In the genomic region with DNA sequence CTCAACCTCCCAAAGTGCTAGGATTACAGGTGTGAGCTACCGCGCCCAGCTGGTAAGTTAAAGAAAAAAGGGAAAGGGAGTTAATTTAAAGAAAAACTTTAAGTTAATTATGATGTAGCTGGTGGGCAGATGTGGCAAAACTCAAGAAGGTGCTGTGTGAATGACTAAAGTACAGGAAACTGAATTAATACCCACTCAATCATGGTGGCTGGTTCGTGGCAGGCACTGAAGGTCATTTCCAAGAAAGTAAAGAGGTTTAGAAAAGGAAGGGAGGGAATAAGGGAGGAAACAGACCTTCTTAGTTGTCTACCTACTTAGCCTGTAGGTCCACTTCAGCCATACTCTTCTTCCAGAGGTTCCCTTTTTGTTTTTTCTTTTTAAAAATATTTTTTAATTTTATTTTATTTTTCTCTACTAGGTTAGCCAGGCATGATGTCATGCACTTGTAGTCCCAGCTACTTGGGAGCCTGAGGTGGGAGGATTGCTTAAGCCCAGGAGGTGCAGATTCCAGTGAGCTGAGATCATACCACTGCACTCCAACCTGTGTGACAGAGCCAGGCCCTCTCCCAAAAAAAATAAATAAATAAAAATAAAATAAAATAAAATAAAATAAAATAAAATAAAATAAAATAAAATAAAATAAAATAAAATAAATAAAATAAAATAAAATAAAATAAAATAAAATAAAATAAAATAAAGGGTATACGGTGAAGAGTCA, we compare ENCODE assay signal across 18 cellular contexts. TPM values are rescaled to one million over a fixed set of nuclear protein-coding genes. Genes with fewer than 3 reads are reported as not detected.
DNase-seq lines count a peak whose midpoint lies in the region; ATAC-seq and TF ChIP-seq lines count a peak whose summit lies in the region.
"Had no signal": no experiment of that assay in that cellular context is flagged by ENCODE, and none has a peak within 500 bp of the region (broad histone marks: within the 10 kb centered on the region; RNA-seq: fewer than 3 reads in every experiment).

No MANE protein-coding gene starts in this region.

- H3K27ac ChIP-seq in spleen (no peak overlapping the region), colonic mucosa (no peak overlapping the region)

- peaks cover 32% of the 10 kb centered on the region for H3K4me1 Mint-ChIP-seq in mesothelial cell of epicardium
- peaks cover 2% of the 10 kb centered on the region for H3K4me1 Mint-ChIP-seq in activated T-cell treated with anti-CD3 and anti-CD28 coated beads, Interleukin-2, amount 50 U/mL, for 4 hours (ENCODE audit: low read depth)

- TF ChIP-seq CTCF in epithelial cell of esophagus (IDR thresholded peaks at IDR 0.05; ENCODE audit: insufficient read depth, low read depth, low read length, missing control alignments) (no peak), mesothelial cell of epicardium (IDR thresholded peaks at IDR 0.05; ENCODE audit: unreplicated experiment) (no peak), spleen (IDR thresholded peaks at IDR 0.05 in 8 of 11, conservative IDR thresholded peaks at IDR 0.05 in 3 of 11) (no peak), colonic mucosa (IDR thresholded peaks at IDR 0.05) (no peak)

- intact Hi-C loops in spleen (cut with DNase I; ENCODE audit: low total_unique reads): no loop called here
- intact Hi-C loops in colonic mucosa (cut with DNase I): no loop called here

- peak overlapping the region; percentile 90 for H3K27ac Mint-ChIP-seq in mesothelial cell of epicardium
- H3K27ac Mint-ChIP-seq: dendritic cell treated with granulocyte-macrophage colony-stimulating factor and Interleukin-4, amounts not matched to agents 40 ng/mL and 50 ng/mL, for 4 days; stimulated activated memory B cell treated with anti-CD40 and anti-IgM and Interleukin-4, amounts not matched to agents 10 μg/mL and 1 μg/mL and 100 μg/mL, for 72 hours; type B pancreatic cell had no signal

- peaks cover 3% of the 10 kb centered on the region for H3K27me3 Mint-ChIP-seq in mesothelial cell of epicardium (ENCODE audit: low read depth)
- peaks cover 10% of the 10 kb centered on the region for H3K27me3 Mint-ChIP-seq in activated T-cell treated with anti-CD3 and anti-CD28 coated beads, Interleukin-2, amount 50 U/mL, for 4 hours (ENCODE audit: low read depth)
- H3K27me3 Mint-ChIP-seq: dendritic cell treated with granulocyte-macrophage colony-stimulating factor and Interleukin-4, amounts not matched to agents 40 ng/mL and 50 ng/mL, for 4 days; stimulated activated memory B cell treated with anti-CD40 and anti-IgM and Interleukin-4, amounts not matched to agents 10 μg/mL and 1 μg/mL and 100 μg/mL, for 72 hours had no signal

- H3K27me3 ChIP-seq in spleen (replicated peaks in 1 of 7) (no peaks in the 10 kb centered on the region), colonic mucosa (no peaks in the 10 kb centered on the region)

- no peak overlapping the region for H3K4me3 Mint-ChIP-seq in mesothelial cell of epicardium
- H3K4me3 Mint-ChIP-seq in activated T-cell treated with anti-CD3 and anti-CD28 coated beads, Interleukin-2, amount 50 U/mL, for 4 hours: no peak overlapping the region
- H3K4me3 Mint-ChIP-seq: dendritic cell treated with granulocyte-macrophage colony-stimulating factor and Interleukin-4, amounts not matched to agents 40 ng/mL and 50 ng/mL, for 4 days; stimulated activated memory B cell treated with anti-CD40 and anti-IgM and Interleukin-4, amounts not matched to agents 10 μg/mL and 1 μg/mL and 100 μg/mL, for 72 hours; type B pancreatic cell had no signal

- peaks cover 5% of the 10 kb centered on the region for H3K9me3 Mint-ChIP-seq in mesothelial cell of epicardium
- H3K9me3 Mint-ChIP-seq in activated T-cell treated with anti-CD3 and anti-CD28 coated beads, Interleukin-2, amount 50 U/mL, for 4 hours: no peaks in the 10 kb centered on the region
- H3K9me3 Mint-ChIP-seq: dendritic cell treated with granulocyte-macrophage colony-stimulating factor and Interleukin-4, amounts not matched to agents 40 ng/mL and 50 ng/mL, for 4 days; type B pancreatic cell had no signal

- TF ChIP-seq POLR2A in spleen (IDR thresholded peaks at IDR 0.05): no peak

- ATAC-seq in activated T-cell treated with anti-CD3 and anti-CD28 coated beads, Interleukin-2, amount 50 U/mL, for 4 hours: no peak
- ATAC-seq: stimulated activated memory B cell treated with anti-CD40 and anti-IgM and Interleukin-4, amounts not matched to agents 10 μg/mL and 1 μg/mL and 100 μg/mL, for 72 hours had no signal

- no peaks in the 10 kb centered on the region for H3K36me3 Mint-ChIP-seq in mesothelial cell of epicardium
- H3K36me3 Mint-ChIP-seq in activated T-cell treated with anti-CD3 and anti-CD28 coated beads, Interleukin-2, amount 50 U/mL, for 4 hours (ENCODE audit: insufficient read depth): no peaks in the 10 kb centered on the region
- H3K36me3 Mint-ChIP-seq: stimulated activated memory B cell treated with anti-CD40 and anti-IgM and Interleukin-4, amounts not matched to agents 10 μg/mL and 1 μg/mL and 100 μg/mL, for 72 hours; type B pancreatic cell had no signal

- H3K9me3 ChIP-seq in spleen: no peaks in the 10 kb centered on the region
- H3K9me3 ChIP-seq in colonic mucosa: no peaks in the 10 kb centered on the region
- H3K9me3 ChIP-seq: HAP-1 had no signal

- WGBS in spleen, 5 donors: 79 to 85% (median 83%) methylated on average over 4 of the region's 4 CpGs

- H3K4me3 ChIP-seq in epithelial cell of esophagus (ENCODE audit: low read length): no peak overlapping the region
- H3K4me3 ChIP-seq in spleen: no peak overlapping the region
- no peak overlapping the region for H3K4me3 ChIP-seq in colonic mucosa
- H3K4me3 ChIP-seq: HAP-1 had no signal

- DNase-seq in EL (peak; percentile 61), NCI-H226 (peak; percentile 72), epithelial cell of esophagus (ENCODE audit: low read depth) (peak; percentile 85), mesothelial cell of epicardium (ENCODE audit: low spot score in 2 of 2, unreplicated experiment in 2 of 2) (no peak), spleen (no peak), epidermal melanocyte (ENCODE audit: insufficient read length, low spot score) (no peak), colonic mucosa (no peak)
- no peak for DNase-seq in activated T-cell treated with anti-CD3 and anti-CD28 coated beads, Interleukin-2, amount 50 U/mL, for 4 hours
- DNase-seq: activated CD8-positive, alpha-beta memory T cell treated with anti-CD3 and anti-CD28 coated beads for 24 hours; activated effector memory CD4-positive, alpha-beta T cell treated with anti-CD3 and anti-CD28 coated beads, Interleukin-2, amount 50 U/mL, for 16 hours; anterior cingulate cortex; NCI-H1436 treated with DMSO at 0.1 percent for 48 hours; NCI-H446 had no signal

- no peak overlapping the region for H3K9ac ChIP-seq in colonic mucosa (ENCODE audit: low read depth in 2 of 2, low read length in 2 of 2)

- no peaks in the 10 kb centered on the region for H3K36me3 ChIP-seq in spleen
- H3K36me3 ChIP-seq in colonic mucosa: no peaks in the 10 kb centered on the region
- H3K36me3 ChIP-seq: HAP-1 had no signal

- H3K4me1 ChIP-seq in spleen (peaks cover 9 to 24% (median 18%) of the 10 kb centered on the region in 6 donors), colonic mucosa (no peaks in the 10 kb centered on the region)
- H3K4me1 ChIP-seq: HAP-1 had no signal

RNA-seq across cellular contexts. Expression of a gene that starts 11.9 kb away (rescaled TPM):
- total RNA-seq in mesothelial cell of epicardium (0.11 to 0.24 TPM (median 0.13 TPM) in 3 replicates), spleen (under 1 TPM in 4 of 7 donors, not detected in 3; 0.40 to 0.57 (median 0.50) TPM), colonic mucosa (under 1 TPM; 0.27 to 0.82 TPM)
- under 1 TPM in 1 of 3 donors, not detected in 2; 0.26 TPM for total RNA-seq in activated T-cell treated with anti-CD3 and anti-CD28 coated beads, Interleukin-2, amount 50 U/mL, for 4 hours
- polyA plus RNA-seq in spleen: under 1 TPM; 0.09 to 0.64 (median 0.33) TPM
- total RNA-seq: lung microvascular endothelial cell had no signal

Comparison
In these comparisons a context has a peak if more than half of its experiments do, and no peak if none do; other contexts are left out.
1. DNase-seq: peak in EL (single experiment), NCI-H226 (single experiment) and epithelial cell of esophagus (single experiment); none in mesothelial cell of epicardium (0 of 2), activated T-cell treated with anti-CD3 and anti-CD28 coated beads, Interleukin-2, amount 50 U/mL, for 4 hours (single experiment), spleen (single experiment), epidermal melanocyte (single experiment) and colonic mucosa (single experiment).